In the genomic region with DNA sequence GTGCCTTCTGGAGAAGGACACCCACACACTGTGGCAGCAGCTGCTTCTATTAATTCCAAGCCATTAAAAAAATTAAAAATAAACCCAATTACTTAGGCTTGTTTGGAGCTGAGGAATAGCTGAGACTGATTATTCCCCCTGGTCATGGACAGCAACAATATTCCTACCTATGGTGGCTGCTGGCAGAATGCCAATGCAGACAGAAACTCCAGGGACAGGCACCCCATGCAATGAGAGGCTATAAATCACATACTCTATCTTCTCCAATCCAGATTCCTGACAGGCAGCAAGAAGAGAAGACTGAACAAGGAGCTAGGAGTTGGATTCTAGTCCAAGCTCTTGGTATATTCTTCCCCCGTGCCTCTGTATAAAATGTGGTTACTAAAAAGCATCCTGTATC, we compare ENCODE assay signal across 1 cellular context.
TF ChIP-seq lines count a peak whose summit lies in the region.

No MANE protein-coding gene starts in this region.

TF ChIP-seq in K562, 482 proteins besides CTCF, POLR2A, EP300 and RAD21 (continued from another document):
- TF ChIP-seq, protein P1, sequence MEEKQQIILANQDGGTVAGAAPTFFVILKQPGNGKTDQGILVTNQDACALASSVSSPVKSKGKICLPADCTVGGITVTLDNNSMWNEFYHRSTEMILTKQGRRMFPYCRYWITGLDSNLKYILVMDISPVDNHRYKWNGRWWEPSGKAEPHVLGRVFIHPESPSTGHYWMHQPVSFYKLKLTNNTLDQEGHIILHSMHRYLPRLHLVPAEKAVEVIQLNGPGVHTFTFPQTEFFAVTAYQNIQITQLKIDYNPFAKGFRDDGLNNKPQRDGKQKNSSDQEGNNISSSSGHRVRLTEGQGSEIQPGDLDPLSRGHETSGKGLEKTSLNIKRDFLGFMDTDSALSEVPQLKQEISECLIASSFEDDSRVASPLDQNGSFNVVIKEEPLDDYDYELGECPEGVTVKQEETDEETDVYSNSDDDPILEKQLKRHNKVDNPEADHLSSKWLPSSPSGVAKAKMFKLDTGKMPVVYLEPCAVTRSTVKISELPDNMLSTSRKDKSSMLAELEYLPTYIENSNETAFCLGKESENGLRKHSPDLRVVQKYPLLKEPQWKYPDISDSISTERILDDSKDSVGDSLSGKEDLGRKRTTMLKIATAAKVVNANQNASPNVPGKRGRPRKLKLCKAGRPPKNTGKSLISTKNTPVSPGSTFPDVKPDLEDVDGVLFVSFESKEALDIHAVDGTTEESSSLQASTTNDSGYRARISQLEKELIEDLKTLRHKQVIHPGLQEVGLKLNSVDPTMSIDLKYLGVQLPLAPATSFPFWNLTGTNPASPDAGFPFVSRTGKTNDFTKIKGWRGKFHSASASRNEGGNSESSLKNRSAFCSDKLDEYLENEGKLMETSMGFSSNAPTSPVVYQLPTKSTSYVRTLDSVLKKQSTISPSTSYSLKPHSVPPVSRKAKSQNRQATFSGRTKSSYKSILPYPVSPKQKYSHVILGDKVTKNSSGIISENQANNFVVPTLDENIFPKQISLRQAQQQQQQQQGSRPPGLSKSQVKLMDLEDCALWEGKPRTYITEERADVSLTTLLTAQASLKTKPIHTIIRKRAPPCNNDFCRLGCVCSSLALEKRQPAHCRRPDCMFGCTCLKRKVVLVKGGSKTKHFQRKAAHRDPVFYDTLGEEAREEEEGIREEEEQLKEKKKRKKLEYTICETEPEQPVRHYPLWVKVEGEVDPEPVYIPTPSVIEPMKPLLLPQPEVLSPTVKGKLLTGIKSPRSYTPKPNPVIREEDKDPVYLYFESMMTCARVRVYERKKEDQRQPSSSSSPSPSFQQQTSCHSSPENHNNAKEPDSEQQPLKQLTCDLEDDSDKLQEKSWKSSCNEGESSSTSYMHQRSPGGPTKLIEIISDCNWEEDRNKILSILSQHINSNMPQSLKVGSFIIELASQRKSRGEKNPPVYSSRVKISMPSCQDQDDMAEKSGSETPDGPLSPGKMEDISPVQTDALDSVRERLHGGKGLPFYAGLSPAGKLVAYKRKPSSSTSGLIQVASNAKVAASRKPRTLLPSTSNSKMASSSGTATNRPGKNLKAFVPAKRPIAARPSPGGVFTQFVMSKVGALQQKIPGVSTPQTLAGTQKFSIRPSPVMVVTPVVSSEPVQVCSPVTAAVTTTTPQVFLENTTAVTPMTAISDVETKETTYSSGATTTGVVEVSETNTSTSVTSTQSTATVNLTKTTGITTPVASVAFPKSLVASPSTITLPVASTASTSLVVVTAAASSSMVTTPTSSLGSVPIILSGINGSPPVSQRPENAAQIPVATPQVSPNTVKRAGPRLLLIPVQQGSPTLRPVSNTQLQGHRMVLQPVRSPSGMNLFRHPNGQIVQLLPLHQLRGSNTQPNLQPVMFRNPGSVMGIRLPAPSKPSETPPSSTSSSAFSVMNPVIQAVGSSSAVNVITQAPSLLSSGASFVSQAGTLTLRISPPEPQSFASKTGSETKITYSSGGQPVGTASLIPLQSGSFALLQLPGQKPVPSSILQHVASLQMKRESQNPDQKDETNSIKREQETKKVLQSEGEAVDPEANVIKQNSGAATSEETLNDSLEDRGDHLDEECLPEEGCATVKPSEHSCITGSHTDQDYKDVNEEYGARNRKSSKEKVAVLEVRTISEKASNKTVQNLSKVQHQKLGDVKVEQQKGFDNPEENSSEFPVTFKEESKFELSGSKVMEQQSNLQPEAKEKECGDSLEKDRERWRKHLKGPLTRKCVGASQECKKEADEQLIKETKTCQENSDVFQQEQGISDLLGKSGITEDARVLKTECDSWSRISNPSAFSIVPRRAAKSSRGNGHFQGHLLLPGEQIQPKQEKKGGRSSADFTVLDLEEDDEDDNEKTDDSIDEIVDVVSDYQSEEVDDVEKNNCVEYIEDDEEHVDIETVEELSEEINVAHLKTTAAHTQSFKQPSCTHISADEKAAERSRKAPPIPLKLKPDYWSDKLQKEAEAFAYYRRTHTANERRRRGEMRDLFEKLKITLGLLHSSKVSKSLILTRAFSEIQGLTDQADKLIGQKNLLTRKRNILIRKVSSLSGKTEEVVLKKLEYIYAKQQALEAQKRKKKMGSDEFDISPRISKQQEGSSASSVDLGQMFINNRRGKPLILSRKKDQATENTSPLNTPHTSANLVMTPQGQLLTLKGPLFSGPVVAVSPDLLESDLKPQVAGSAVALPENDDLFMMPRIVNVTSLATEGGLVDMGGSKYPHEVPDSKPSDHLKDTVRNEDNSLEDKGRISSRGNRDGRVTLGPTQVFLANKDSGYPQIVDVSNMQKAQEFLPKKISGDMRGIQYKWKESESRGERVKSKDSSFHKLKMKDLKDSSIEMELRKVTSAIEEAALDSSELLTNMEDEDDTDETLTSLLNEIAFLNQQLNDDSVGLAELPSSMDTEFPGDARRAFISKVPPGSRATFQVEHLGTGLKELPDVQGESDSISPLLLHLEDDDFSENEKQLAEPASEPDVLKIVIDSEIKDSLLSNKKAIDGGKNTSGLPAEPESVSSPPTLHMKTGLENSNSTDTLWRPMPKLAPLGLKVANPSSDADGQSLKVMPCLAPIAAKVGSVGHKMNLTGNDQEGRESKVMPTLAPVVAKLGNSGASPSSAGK (IDR thresholded peaks at IDR 0.05), result no peak
